1 cellular context compared by ENCODE assay signal in the genomic region with DNA sequence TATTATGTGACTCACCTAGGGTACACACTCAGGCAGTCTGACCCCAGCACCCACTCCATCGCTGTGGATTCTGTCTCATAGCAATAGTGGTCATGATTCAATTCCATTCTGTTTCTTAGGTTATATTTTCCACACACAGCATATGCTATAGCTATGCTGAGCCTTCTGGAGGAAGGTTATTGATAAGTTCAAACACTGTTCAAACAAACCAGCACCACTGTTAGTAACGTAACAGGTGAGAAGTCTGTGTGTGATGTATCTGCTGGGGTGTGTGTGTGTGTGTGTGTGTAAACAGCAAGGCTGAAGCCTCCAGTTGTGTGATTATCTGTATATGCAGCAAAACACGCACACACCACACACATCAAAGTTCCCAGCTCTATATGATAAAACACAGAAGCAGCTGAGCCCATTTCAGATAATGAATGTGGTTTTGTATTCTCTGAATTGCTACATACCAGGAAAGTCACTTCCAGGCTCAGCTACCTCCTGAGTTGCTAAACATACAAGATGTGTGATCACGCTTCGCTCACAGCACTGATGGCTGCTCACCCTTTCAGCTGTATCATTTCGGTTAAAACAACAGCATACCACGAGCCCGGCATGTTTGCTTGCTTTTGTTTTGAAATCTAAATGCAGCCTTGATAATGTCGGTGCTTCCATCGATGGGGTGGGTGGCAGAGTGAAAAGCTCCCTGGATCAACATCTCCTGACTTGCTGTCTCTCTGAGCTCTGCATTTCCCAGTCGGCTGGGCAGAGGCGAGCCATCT.
TF ChIP-seq lines count a peak whose summit lies in the region.

No MANE protein-coding gene starts in this region.

TF ChIP-seq in HepG2, 621 proteins besides CTCF, POLR2A, EP300 and RAD21 (continued from another document and continues in another):
- TF ChIP-seq, protein P1, sequence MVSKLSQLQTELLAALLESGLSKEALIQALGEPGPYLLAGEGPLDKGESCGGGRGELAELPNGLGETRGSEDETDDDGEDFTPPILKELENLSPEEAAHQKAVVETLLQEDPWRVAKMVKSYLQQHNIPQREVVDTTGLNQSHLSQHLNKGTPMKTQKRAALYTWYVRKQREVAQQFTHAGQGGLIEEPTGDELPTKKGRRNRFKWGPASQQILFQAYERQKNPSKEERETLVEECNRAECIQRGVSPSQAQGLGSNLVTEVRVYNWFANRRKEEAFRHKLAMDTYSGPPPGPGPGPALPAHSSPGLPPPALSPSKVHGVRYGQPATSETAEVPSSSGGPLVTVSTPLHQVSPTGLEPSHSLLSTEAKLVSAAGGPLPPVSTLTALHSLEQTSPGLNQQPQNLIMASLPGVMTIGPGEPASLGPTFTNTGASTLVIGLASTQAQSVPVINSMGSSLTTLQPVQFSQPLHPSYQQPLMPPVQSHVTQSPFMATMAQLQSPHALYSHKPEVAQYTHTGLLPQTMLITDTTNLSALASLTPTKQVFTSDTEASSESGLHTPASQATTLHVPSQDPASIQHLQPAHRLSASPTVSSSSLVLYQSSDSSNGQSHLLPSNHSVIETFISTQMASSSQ (IDR thresholded peaks at IDR 0.05; ENCODE audit: low read depth), result no peak
- TF ChIP-seq, protein P1 (CRISPR knock-in tag; IDR thresholded peaks at IDR 0.05; ENCODE audit: borderline replicate concordance), result peak; percentile 56; the same call in 1 of the 2 replicates
- TF ChIP-seq YY1 (IDR thresholded peaks at IDR 0.05; ENCODE audit: insufficient read depth, insufficient replicate concordance, low read depth, low read length), result peak; percentile 43
- TF ChIP-seq NCOA1 (CRISPR knock-in tag; IDR thresholded peaks at IDR 0.05), result no peak; the same call in 1 of the 2 replicates
- no peak for TF ChIP-seq BRD4 (CRISPR knock-in tag; IDR thresholded peaks at IDR 0.05)
- peak; percentile 64; the same call in 1 of the 2 replicates for TF ChIP-seq DPF2 (CRISPR knock-in tag; IDR thresholded peaks at IDR 0.05; ENCODE audit: borderline replicate concordance, low read depth)
- TF ChIP-seq CHCHD3 (CRISPR knock-in tag; IDR thresholded peaks at IDR 0.05), result no peak
- TF ChIP-seq, protein P2, sequence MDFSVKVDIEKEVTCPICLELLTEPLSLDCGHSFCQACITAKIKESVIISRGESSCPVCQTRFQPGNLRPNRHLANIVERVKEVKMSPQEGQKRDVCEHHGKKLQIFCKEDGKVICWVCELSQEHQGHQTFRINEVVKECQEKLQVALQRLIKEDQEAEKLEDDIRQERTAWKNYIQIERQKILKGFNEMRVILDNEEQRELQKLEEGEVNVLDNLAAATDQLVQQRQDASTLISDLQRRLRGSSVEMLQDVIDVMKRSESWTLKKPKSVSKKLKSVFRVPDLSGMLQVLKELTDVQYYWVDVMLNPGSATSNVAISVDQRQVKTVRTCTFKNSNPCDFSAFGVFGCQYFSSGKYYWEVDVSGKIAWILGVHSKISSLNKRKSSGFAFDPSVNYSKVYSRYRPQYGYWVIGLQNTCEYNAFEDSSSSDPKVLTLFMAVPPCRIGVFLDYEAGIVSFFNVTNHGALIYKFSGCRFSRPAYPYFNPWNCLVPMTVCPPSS (IDR thresholded peaks at IDR 0.05), result no peak
- TF ChIP-seq POLR2AphosphoS2 (IDR thresholded peaks at IDR 0.05; ENCODE audit: low read depth, low read length), result no peak
- TF ChIP-seq SKI (IDR thresholded peaks at IDR 0.05; ENCODE audit: partially characterized antibody), result peak; percentile 18
- TF ChIP-seq, protein P3, sequence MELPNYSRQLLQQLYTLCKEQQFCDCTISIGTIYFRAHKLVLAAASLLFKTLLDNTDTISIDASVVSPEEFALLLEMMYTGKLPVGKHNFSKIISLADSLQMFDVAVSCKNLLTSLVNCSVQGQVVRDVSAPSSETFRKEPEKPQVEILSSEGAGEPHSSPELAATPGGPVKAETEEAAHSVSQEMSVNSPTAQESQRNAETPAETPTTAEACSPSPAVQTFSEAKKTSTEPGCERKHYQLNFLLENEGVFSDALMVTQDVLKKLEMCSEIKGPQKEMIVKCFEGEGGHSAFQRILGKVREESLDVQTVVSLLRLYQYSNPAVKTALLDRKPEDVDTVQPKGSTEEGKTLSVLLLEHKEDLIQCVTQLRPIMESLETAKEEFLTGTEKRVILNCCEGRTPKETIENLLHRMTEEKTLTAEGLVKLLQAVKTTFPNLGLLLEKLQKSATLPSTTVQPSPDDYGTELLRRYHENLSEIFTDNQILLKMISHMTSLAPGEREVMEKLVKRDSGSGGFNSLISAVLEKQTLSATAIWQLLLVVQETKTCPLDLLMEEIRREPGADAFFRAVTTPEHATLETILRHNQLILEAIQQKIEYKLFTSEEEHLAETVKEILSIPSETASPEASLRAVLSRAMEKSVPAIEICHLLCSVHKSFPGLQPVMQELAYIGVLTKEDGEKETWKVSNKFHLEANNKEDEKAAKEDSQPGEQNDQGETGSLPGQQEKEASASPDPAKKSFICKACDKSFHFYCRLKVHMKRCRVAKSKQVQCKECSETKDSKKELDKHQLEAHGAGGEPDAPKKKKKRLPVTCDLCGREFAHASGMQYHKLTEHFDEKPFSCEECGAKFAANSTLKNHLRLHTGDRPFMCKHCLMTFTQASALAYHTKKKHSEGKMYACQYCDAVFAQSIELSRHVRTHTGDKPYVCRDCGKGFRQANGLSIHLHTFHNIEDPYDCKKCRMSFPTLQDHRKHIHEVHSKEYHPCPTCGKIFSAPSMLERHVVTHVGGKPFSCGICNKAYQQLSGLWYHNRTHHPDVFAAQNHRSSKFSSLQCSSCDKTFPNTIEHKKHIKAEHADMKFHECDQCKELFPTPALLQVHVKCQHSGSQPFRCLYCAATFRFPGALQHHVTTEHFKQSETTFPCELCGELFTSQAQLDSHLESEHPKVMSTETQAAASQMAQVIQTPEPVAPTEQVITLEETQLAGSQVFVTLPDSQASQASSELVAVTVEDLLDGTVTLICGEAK (IDR thresholded peaks at IDR 0.05), result no peak
- TF ChIP-seq, protein P3 (CRISPR knock-in tag; IDR thresholded peaks at IDR 0.05), result no peak
- TF ChIP-seq, protein P4, sequence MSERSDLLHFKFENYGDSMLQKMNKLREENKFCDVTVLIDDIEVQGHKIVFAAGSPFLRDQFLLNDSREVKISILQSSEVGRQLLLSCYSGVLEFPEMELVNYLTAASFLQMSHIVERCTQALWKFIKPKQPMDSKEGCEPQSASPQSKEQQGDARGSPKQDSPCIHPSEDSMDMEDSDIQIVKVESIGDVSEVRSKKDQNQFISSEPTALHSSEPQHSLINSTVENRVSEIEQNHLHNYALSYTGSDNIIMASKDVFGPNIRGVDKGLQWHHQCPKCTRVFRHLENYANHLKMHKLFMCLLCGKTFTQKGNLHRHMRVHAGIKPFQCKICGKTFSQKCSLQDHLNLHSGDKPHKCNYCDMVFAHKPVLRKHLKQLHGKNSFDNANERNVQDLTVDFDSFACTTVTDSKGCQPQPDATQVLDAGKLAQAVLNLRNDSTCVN (CRISPR knock-in tag; IDR thresholded peaks at IDR 0.05; ENCODE audit: borderline replicate concordance), result 0 out of 2 replicates have a peak, but pooled peaks have one; percentile 16
- TF ChIP-seq ZNF333 (CRISPR knock-in tag; IDR thresholded peaks at IDR 0.05; ENCODE audit: borderline replicate concordance), result no peak
- TF ChIP-seq MLLT10 (CRISPR knock-in tag; IDR thresholded peaks at IDR 0.05), result no peak
- TF ChIP-seq, protein P5, sequence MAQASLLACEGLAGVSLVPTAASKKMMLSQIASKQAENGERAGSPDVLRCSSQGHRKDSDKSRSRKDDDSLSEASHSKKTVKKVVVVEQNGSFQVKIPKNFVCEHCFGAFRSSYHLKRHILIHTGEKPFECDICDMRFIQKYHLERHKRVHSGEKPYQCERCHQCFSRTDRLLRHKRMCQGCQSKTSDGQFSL (CRISPR knock-in tag; IDR thresholded peaks at IDR 0.05), result no peak
- TF ChIP-seq PAX8 (CRISPR knock-in tag; IDR thresholded peaks at IDR 0.05; ENCODE audit: borderline replicate concordance), result no peak
- no peak for TF ChIP-seq MBNL3 (CRISPR knock-in tag; conservative IDR thresholded peaks at IDR 0.05)
- TF ChIP-seq, protein P6, sequence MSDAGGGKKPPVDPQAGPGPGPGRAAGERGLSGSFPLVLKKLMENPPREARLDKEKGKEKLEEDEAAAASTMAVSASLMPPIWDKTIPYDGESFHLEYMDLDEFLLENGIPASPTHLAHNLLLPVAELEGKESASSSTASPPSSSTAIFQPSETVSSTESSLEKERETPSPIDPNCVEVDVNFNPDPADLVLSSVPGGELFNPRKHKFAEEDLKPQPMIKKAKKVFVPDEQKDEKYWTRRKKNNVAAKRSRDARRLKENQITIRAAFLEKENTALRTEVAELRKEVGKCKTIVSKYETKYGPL (CRISPR knock-in tag; IDR thresholded peaks at IDR 0.05), result 0 out of 2 replicates have a peak, but pooled peaks have one; percentile 38
- TF ChIP-seq, protein P7, sequence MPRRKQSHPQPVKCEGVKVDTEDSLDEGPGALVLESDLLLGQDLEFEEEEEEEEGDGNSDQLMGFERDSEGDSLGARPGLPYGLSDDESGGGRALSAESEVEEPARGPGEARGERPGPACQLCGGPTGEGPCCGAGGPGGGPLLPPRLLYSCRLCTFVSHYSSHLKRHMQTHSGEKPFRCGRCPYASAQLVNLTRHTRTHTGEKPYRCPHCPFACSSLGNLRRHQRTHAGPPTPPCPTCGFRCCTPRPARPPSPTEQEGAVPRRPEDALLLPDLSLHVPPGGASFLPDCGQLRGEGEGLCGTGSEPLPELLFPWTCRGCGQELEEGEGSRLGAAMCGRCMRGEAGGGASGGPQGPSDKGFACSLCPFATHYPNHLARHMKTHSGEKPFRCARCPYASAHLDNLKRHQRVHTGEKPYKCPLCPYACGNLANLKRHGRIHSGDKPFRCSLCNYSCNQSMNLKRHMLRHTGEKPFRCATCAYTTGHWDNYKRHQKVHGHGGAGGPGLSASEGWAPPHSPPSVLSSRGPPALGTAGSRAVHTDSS (CRISPR knock-in tag; conservative IDR thresholded peaks at IDR 0.05), result no peak
- TF ChIP-seq, protein P8, sequence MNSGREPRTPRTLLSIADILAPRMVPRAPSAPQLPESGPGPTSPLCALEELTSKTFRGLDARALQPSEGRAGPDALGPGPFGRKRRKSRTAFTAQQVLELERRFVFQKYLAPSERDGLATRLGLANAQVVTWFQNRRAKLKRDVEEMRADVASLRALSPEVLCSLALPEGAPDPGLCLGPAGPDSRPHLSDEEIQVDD (CRISPR knock-in tag; IDR thresholded peaks at IDR 0.05; ENCODE audit: borderline replicate concordance), result no peak
- TF ChIP-seq ZNF44 (CRISPR knock-in tag; IDR thresholded peaks at IDR 0.05), result 0 out of 2 replicates have a peak, but pooled peaks have one; percentile 34
- 0 out of 2 replicates have a peak, but pooled peaks have one; percentile 18 for TF ChIP-seq SSRP1 (CRISPR knock-in tag; IDR thresholded peaks at IDR 0.05)
- TF ChIP-seq, protein P9, sequence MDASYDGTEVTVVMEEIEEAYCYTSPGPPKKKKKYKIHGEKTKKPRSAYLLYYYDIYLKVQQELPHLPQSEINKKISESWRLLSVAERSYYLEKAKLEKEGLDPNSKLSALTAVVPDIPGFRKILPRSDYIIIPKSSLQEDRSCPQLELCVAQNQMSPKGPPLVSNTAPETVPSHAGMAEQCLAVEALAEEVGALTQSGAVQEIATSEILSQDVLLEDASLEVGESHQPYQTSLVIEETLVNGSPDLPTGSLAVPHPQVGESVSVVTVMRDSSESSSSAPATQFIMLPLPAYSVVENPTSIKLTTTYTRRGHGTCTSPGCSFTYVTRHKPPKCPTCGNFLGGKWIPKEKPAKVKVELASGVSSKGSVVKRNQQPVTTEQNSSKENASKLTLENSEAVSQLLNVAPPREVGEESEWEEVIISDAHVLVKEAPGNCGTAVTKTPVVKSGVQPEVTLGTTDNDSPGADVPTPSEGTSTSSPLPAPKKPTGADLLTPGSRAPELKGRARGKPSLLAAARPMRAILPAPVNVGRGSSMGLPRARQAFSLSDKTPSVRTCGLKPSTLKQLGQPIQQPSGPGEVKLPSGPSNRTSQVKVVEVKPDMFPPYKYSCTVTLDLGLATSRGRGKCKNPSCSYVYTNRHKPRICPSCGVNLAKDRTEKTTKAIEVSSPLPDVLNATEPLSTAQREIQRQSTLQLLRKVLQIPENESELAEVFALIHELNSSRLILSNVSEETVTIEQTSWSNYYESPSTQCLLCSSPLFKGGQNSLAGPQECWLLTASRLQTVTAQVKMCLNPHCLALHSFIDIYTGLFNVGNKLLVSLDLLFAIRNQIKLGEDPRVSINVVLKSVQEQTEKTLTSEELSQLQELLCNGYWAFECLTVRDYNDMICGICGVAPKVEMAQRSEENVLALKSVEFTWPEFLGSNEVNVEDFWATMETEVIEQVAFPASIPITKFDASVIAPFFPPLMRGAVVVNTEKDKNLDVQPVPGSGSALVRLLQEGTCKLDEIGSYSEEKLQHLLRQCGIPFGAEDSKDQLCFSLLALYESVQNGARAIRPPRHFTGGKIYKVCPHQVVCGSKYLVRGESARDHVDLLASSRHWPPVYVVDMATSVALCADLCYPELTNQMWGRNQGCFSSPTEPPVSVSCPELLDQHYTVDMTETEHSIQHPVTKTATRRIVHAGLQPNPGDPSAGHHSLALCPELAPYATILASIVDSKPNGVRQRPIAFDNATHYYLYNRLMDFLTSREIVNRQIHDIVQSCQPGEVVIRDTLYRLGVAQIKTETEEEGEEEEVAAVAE (CRISPR knock-in tag; IDR thresholded peaks at IDR 0.05; ENCODE audit: borderline replicate concordance), result no peak
- TF ChIP-seq ISL2 (CRISPR knock-in tag; IDR thresholded peaks at IDR 0.05), result peak; percentile 55
